In genomic region chr17:64496348-64496785, GRCh38 we compare ENCODE assay signal across 8 cellular contexts. TPM values are rescaled to one million over a fixed set of nuclear protein-coding genes. Genes with fewer than 3 reads are reported as not detected.
DNase-seq lines count a peak whose midpoint lies in the region; ATAC-seq and TF ChIP-seq lines count a peak whose summit lies in the region.

No MANE protein-coding gene starts in this region.

- H3K9me3 ChIP-seq in T-helper 17 cell (ENCODE audit: control insufficient read depth, low read length, poor library complexity, severe bottlenecking) (no peaks in the 10 kb centered on the region), left ventricle myocardium inferior (replicated peaks) (no peaks in the 10 kb centered on the region)

- no peaks in the 10 kb centered on the region for H3K9me3 Mint-ChIP-seq in T-helper 1 cell treated with Interleukin-12 subunit alpha and Interleukin-12 subunit beta and Interleukin-4 antibody, amounts not matched to agents 30 μg/mL and 1 μg/mL, for 36 hours

- intact Hi-C loops in left ventricle myocardium inferior (cut with micrococcal nuclease): no loop called here

- H3K4me3 ChIP-seq in left ventricle myocardium inferior (peak overlapping the region; percentile 86), skin epidermis (peak overlapping the region; percentile 57 to 81 (median 58))

- peak overlapping the region; percentile 99 for H3K27ac Mint-ChIP-seq in T-helper 1 cell treated with Interleukin-12 subunit alpha and Interleukin-12 subunit beta and Interleukin-4 antibody, amounts not matched to agents 30 μg/mL and 1 μg/mL, for 36 hours
- peak overlapping the region; percentile 100 for H3K27ac Mint-ChIP-seq in T-helper 17 cell

- ATAC-seq in T-helper 17 cell: no peak

- H3K4me1 ChIP-seq in left ventricle myocardium inferior: peaks cover 78% of the 10 kb centered on the region

- H3K27me3 ChIP-seq in left ventricle myocardium inferior (ENCODE audit: low read depth): no peaks in the 10 kb centered on the region

- H3K27ac ChIP-seq in left ventricle myocardium inferior (replicated peaks) (peak overlapping the region; percentile 89), skin epidermis (peak overlapping the region in 20 of 21 experiments; percentile 50 to 87 (median 75))

- H3K27me3 Mint-ChIP-seq in T-helper 1 cell treated with Interleukin-12 subunit alpha and Interleukin-12 subunit beta and Interleukin-4 antibody, amounts not matched to agents 30 μg/mL and 1 μg/mL, for 36 hours (ENCODE audit: low read depth): no peaks in the 10 kb centered on the region
- H3K27me3 Mint-ChIP-seq in T-helper 17 cell: no peaks in the 10 kb centered on the region

- H3K4me1 Mint-ChIP-seq in T-helper 1 cell treated with Interleukin-12 subunit alpha and Interleukin-12 subunit beta and Interleukin-4 antibody, amounts not matched to agents 30 μg/mL and 1 μg/mL, for 36 hours (ENCODE audit: low read depth): peaks cover 66% of the 10 kb centered on the region
- H3K4me1 Mint-ChIP-seq in T-helper 17 cell: peaks cover 58% of the 10 kb centered on the region

- peaks cover 54% of the 10 kb centered on the region for H3K36me3 Mint-ChIP-seq in T-helper 1 cell treated with Interleukin-12 subunit alpha and Interleukin-12 subunit beta and Interleukin-4 antibody, amounts not matched to agents 30 μg/mL and 1 μg/mL, for 36 hours (ENCODE audit: low read depth)
- peaks cover 15% of the 10 kb centered on the region for H3K36me3 Mint-ChIP-seq in T-helper 17 cell (ENCODE audit: low read depth)

- TF ChIP-seq CTCF in left ventricle myocardium inferior (IDR thresholded peaks at IDR 0.05; ENCODE audit: borderline replicate concordance): no peak

- no peak for DNase-seq in T-helper 1 cell
- DNase-seq in T-helper 17 cell: no peak
- DNase-seq in left ventricle myocardium inferior: no peak
- DNase-seq in NCI-H2107 (lab: John Stamatoyannopoulos, UW): no peak
- no peak for DNase-seq in NCI-H1930 (lab: John Stamatoyannopoulos, UW)
- DNase-seq in SW 1271 (lab: John Stamatoyannopoulos, UW): no peak

- peaks cover 61% of the 10 kb centered on the region for H3K36me3 ChIP-seq in left ventricle myocardium inferior

- H3K4me3 Mint-ChIP-seq in T-helper 1 cell treated with Interleukin-12 subunit alpha and Interleukin-12 subunit beta and Interleukin-4 antibody, amounts not matched to agents 30 μg/mL and 1 μg/mL, for 36 hours: peak overlapping the region; percentile 100
- H3K4me3 Mint-ChIP-seq in T-helper 17 cell: peak overlapping the region; percentile 100

RNA-seq across cellular contexts. Expression of gene POLG2, which starts 0.5 kb away (rescaled TPM):
- total RNA-seq in T-helper 17 cell: 10 to 100 TPM; 37.1 to 39.0 TPM
- total RNA-seq in left ventricle myocardium inferior: 9.7 TPM

RNA-seq across cellular contexts. Expression of gene DDX5, which starts 9.7 kb away (rescaled TPM):
- total RNA-seq in T-helper 17 cell: 1,000 to 10,000 TPM; 2,533 to 2,679 TPM
- 326 TPM for total RNA-seq in left ventricle myocardium inferior

RNA-seq across cellular contexts. Expression of gene CEP95, which starts 10.4 kb away (rescaled TPM):
- total RNA-seq in T-helper 17 cell: 100 to 1,000 TPM; 130 to 143 TPM
- 10.1 TPM for total RNA-seq in left ventricle myocardium inferior

RNA-seq across cellular contexts. Expression of gene MILR1, which starts 47.5 kb away (rescaled TPM):
- total RNA-seq in T-helper 17 cell: 1 to 10 TPM; 1.0 to 1.4 TPM
- 2.5 TPM for total RNA-seq in left ventricle myocardium inferior

Comparison
In these comparisons a context has a peak if more than half of its experiments do, and no peak if none do; other contexts are left out.
1. RNA of gene CEP95, which starts 10.4 kb away (total RNA-seq): 130 to 143 TPM in T-helper 17 cell; 10.1 TPM in left ventricle myocardium inferior (single experiment); every median in the first group is over 10 times any median in the second.